1 cellular context compared by ENCODE assay signal in genomic region chr2:16084274-16084673, GRCh38.
TF ChIP-seq lines count a peak whose summit lies in the region.

No MANE protein-coding gene starts in this region.

TF ChIP-seq in HepG2, 621 proteins besides CTCF, POLR2A, EP300 and RAD21 (continued from another document and continues in another):
- no peak for TF ChIP-seq UBTF (CRISPR knock-in tag; IDR thresholded peaks at IDR 0.05)
- TF ChIP-seq RFX1 (IDR thresholded peaks at IDR 0.05), result no peak
- no peak for TF ChIP-seq ZBTB14 (CRISPR knock-in tag; IDR thresholded peaks at IDR 0.05)
- no peak for TF ChIP-seq ZNF414 (CRISPR knock-in tag; IDR thresholded peaks at IDR 0.05)
- no peak for TF ChIP-seq POGK (CRISPR knock-in tag; conservative IDR thresholded peaks at IDR 0.05)
- no peak for TF ChIP-seq ZBTB26 (CRISPR knock-in tag; IDR thresholded peaks at IDR 0.05; ENCODE audit: borderline replicate concordance)
- TF ChIP-seq DDIT3 (CRISPR knock-in tag; IDR thresholded peaks at IDR 0.05), result no peak
- no peak for TF ChIP-seq NR3C1 (CRISPR knock-in tag; IDR thresholded peaks at IDR 0.05)
- peak; percentile 35; the same call in 1 of the 2 replicates for TF ChIP-seq HNF4G (IDR thresholded peaks at IDR 0.05; ENCODE audit: borderline replicate concordance, low read depth, low read length)
- TF ChIP-seq HNF4G (CRISPR knock-in tag; IDR thresholded peaks at IDR 0.05; ENCODE audit: borderline replicate concordance, low read depth), result no peak
- TF ChIP-seq SMAD3 (CRISPR knock-in tag; IDR thresholded peaks at IDR 0.05), result no peak
- TF ChIP-seq NR2F2 (IDR thresholded peaks at IDR 0.05; ENCODE audit: borderline replicate concordance, low read depth), result peak; percentile 87
- no peak for TF ChIP-seq CCAR2 (optimal IDR thresholded peaks at IDR 0.05; ENCODE audit: low read depth, low read length)
- TF ChIP-seq NFIB (CRISPR knock-in tag; IDR thresholded peaks at IDR 0.05; ENCODE audit: borderline replicate concordance), result no peak
- TF ChIP-seq JUN (CRISPR knock-in tag; IDR thresholded peaks at IDR 0.05), result no peak
- no peak for TF ChIP-seq IRF2 (CRISPR knock-in tag; IDR thresholded peaks at IDR 0.05)
- no peak for TF ChIP-seq SOX6 (IDR thresholded peaks at IDR 0.05)
- peak; percentile 43; the same call in 1 of the 2 replicates for TF ChIP-seq SOX6 (CRISPR knock-in tag; IDR thresholded peaks at IDR 0.05)
- no peak for TF ChIP-seq HMGA1 (CRISPR knock-in tag; conservative IDR thresholded peaks at IDR 0.05)
- peak; percentile 18; the same call in 1 of the 2 replicates for TF ChIP-seq HOXA3 (CRISPR knock-in tag; IDR thresholded peaks at IDR 0.05)
- no peak for TF ChIP-seq TEF (CRISPR knock-in tag; IDR thresholded peaks at IDR 0.05)
- TF ChIP-seq ZNF772 (CRISPR knock-in tag; IDR thresholded peaks at IDR 0.05), result no peak
- no peak for TF ChIP-seq SP2 (CRISPR knock-in tag; IDR thresholded peaks at IDR 0.05)
- TF ChIP-seq NR2F6 (IDR thresholded peaks at IDR 0.05), result peak; percentile 71
- peak; percentile 42; the same call in 1 of the 2 replicates for TF ChIP-seq NR2F6 (CRISPR knock-in tag; IDR thresholded peaks at IDR 0.05)
- no peak for TF ChIP-seq ZNF570 (CRISPR knock-in tag; IDR thresholded peaks at IDR 0.05; ENCODE audit: borderline replicate concordance)
- TF ChIP-seq GATAD2A (CRISPR knock-in tag; IDR thresholded peaks at IDR 0.05), result 0 out of 2 replicates have a peak, but pooled peaks have one; percentile 26
- TF ChIP-seq ETV6 (CRISPR knock-in tag; conservative IDR thresholded peaks at IDR 0.05), result no peak
- peak; percentile 39; the same call in 1 of the 2 replicates for TF ChIP-seq PAXIP1 (CRISPR knock-in tag; conservative IDR thresholded peaks at IDR 0.05)
- no peak for TF ChIP-seq ZNF770 (CRISPR knock-in tag; IDR thresholded peaks at IDR 0.05)
- no peak for TF ChIP-seq GLMP (CRISPR knock-in tag; IDR thresholded peaks at IDR 0.05; ENCODE audit: borderline replicate concordance)
- TF ChIP-seq HOXA7 (CRISPR knock-in tag; IDR thresholded peaks at IDR 0.05), result no peak
- no peak for TF ChIP-seq ATF1 (CRISPR knock-in tag; IDR thresholded peaks at IDR 0.05)
- no peak for TF ChIP-seq EED (CRISPR knock-in tag; IDR thresholded peaks at IDR 0.05)
- TF ChIP-seq ZMAT3 (CRISPR knock-in tag; conservative IDR thresholded peaks at IDR 0.05), result no peak
- TF ChIP-seq RXRA (CRISPR knock-in tag; IDR thresholded peaks at IDR 0.05), result no peak
- TF ChIP-seq TBP (CRISPR knock-in tag; IDR thresholded peaks at IDR 0.05), result no peak
- TF ChIP-seq ADNP (CRISPR knock-in tag; IDR thresholded peaks at IDR 0.05), result no peak
- TF ChIP-seq NR2F1 (CRISPR knock-in tag; IDR thresholded peaks at IDR 0.05), result peak in 1 of 2 experiments; percentile 66; a peak in 1 of 4 replicates
- TF ChIP-seq PCBP1 (IDR thresholded peaks at IDR 0.05; ENCODE audit: borderline replicate concordance, low read depth, low read length), result no peak
- TF ChIP-seq ZNF816 (CRISPR knock-in tag; IDR thresholded peaks at IDR 0.05; ENCODE audit: borderline replicate concordance), result no peak
- no peak for TF ChIP-seq HNF1B (CRISPR knock-in tag; IDR thresholded peaks at IDR 0.05)
- no peak for TF ChIP-seq ZNF629 (CRISPR knock-in tag; conservative IDR thresholded peaks at IDR 0.05)
- TF ChIP-seq PBX3 (CRISPR knock-in tag; IDR thresholded peaks at IDR 0.05; ENCODE audit: borderline replicate concordance), result no peak
